ENCODE assay signal across 8 cellular contexts in genomic region chr17:81870978-81871386, GRCh38. TPM values are rescaled to one million over a fixed set of nuclear protein-coding genes. Genes with fewer than 3 reads are reported as not detected.
DNase-seq lines count a peak whose midpoint lies in the region; ATAC-seq, FAIRE-seq and TF ChIP-seq lines count a peak whose summit lies in the region.

TSS of gene ARHGDIA (minus strand) at chr17:81871337. CDS start at chr17:81869930, 1,407 bp downstream.

- peak within 1 kb of the TSS; percentile 89 for H3K9ac ChIP-seq in endothelial cell of umbilical vein (replicated peaks; ENCODE audit: extremely low read depth, insufficient read depth, low read length)

- H3K4me2 ChIP-seq in PC-9 (peak within 1 kb of the TSS; percentile 95), endothelial cell of umbilical vein (ENCODE audit: insufficient read depth, low read length) (peak within 1 kb of the TSS; percentile 79)

- BruUV-seq in Calu3 (replicated peaks; lab: Mats Ljungman, UMichigan) = no TSS peak
- BruUV-seq in PC-9 (replicated peaks; lab: Mats Ljungman, UMichigan) = no TSS peak
- no TSS peak for BruUV-seq in endothelial cell of umbilical vein (replicated peaks; lab: Mats Ljungman, UMichigan)

- dilution Hi-C loops in endothelial cell of umbilical vein (cut with MboI; ENCODE audit: extremely low pct_ligation_motif_present, low sequenced_read_pairs) = no loop called here

- H3K4me3 Mint-ChIP-seq in Calu3 (ENCODE audit: low read depth, unreplicated experiment) = peak within 1 kb of the TSS; percentile 75
- peak within 1 kb of the TSS; percentile 82 to 92 (median 88) for H3K4me3 Mint-ChIP-seq in naive thymus-derived CD4-positive, alpha-beta T cell

- H3K4me1 ChIP-seq in PC-9 (replicated peaks; ENCODE audit: insufficient read depth) (0 out of 2 replicates have a peak, but pooled peaks cover 14% of the 10 kb centered on the region), endothelial cell of umbilical vein (ENCODE audit: control insufficient read depth, extremely low read depth, insufficient read depth, low read length) (peaks cover 17% of the 10 kb centered on the region)
- peaks cover 25 to 28% of the 10 kb centered on the region in 2 donors for H3K4me1 ChIP-seq in naive thymus-derived CD4-positive, alpha-beta T cell (ENCODE audit: control insufficient read depth in 2 of 2, insufficient read depth in 2 of 2, low read length in 2 of 2)

- H3K36me3 Mint-ChIP-seq in Calu3 (ENCODE audit: insufficient read depth, unreplicated experiment) = peaks cover 78% of the 10 kb centered on the region
- peaks cover 0 to 16% (median 0%) of the 10 kb centered on the region in 5 donors for H3K36me3 Mint-ChIP-seq in naive thymus-derived CD4-positive, alpha-beta T cell

- TF ChIP-seq CTCF in Calu3 (IDR thresholded peaks at IDR 0.05; ENCODE audit: unreplicated experiment) (no peak), PC-9 (conservative IDR thresholded peaks at IDR 0.05) (no peak), endothelial cell of umbilical vein (IDR thresholded peaks at IDR 0.05; ENCODE audit: extremely low read depth in 1 of 2, insufficient read depth in 1 of 2, low read depth in 1 of 2, low read length in 2 of 2) (no peak)

- H3K9me2 ChIP-seq in PC-9 (ENCODE audit: insufficient read depth) = no peaks in the 10 kb centered on the region

- peak within 1 kb of the TSS; percentile 90 for H3K27ac Mint-ChIP-seq in Calu3 (ENCODE audit: unreplicated experiment)
- H3K27ac Mint-ChIP-seq in naive thymus-derived CD4-positive, alpha-beta T cell = peak within 1 kb of the TSS; percentile 89 to 97 (median 95)

- H3K36me3 ChIP-seq in PC-9 (ENCODE audit: low read depth) (no peaks in the 10 kb centered on the region), endothelial cell of umbilical vein (ENCODE audit: control insufficient read depth in 2 of 2, extremely low read depth in 1 of 2, insufficient read depth in 2 of 2, low read length in 2 of 2) (peaks cover 6 to 17% of the 10 kb centered on the region in 2 experiments)
- peaks cover 8 to 21% (median 12%) of the 10 kb centered on the region in 3 experiments for H3K36me3 ChIP-seq in naive thymus-derived CD4-positive, alpha-beta T cell (ENCODE audit: control insufficient read depth in 2 of 3, insufficient read depth in 3 of 3, low read length in 3 of 3)

- H3K27me3 Mint-ChIP-seq in Calu3 (ENCODE audit: unreplicated experiment) = no peaks in the 10 kb centered on the region
- no peaks in the 10 kb centered on the region for H3K27me3 Mint-ChIP-seq in naive thymus-derived CD4-positive, alpha-beta T cell

- H3K27ac ChIP-seq in PC-9 = peak within 1 kb of the TSS; percentile 87
- H3K27ac ChIP-seq in endothelial cell of umbilical vein (ENCODE audit: insufficient read depth, low read depth, low read length) = peak within 1 kb of the TSS; percentile 77
- H3K27ac ChIP-seq in naive thymus-derived CD4-positive, alpha-beta T cell (ENCODE audit: low read depth, low read length) = peak within 1 kb of the TSS; percentile 98

- H3K4me1 Mint-ChIP-seq in Calu3 (ENCODE audit: low read depth, unreplicated experiment) = peaks cover 12% of the 10 kb centered on the region
- peaks cover 11 to 43% (median 41%) of the 10 kb centered on the region in 7 donors for H3K4me1 Mint-ChIP-seq in naive thymus-derived CD4-positive, alpha-beta T cell

- H3K79me2 ChIP-seq in PC-9 (ENCODE audit: low read depth) (peaks cover 29% of the 10 kb centered on the region), endothelial cell of umbilical vein (ENCODE audit: control insufficient read depth, insufficient read depth, low read length) (peaks cover 25% of the 10 kb centered on the region)

- H3K9me1 ChIP-seq in endothelial cell of umbilical vein (replicated peaks; ENCODE audit: control insufficient read depth, extremely low read depth, insufficient read depth, low read length) = no peaks in the 10 kb centered on the region

- POLR2A ChIA-PET in PC-9 (lab: Charles Lee; ENCODE audit: unreplicated experiment) = interaction anchor here (0.5 kb wide), 1 partner anchor 511 kb away, joined by 11 read pairs; no protein-coding TSS in a partner anchor
- POLR2A ChIA-PET in endothelial cell of umbilical vein (lab: Charles Lee) = no interaction called here
- POLR2A ChIA-PET in naive thymus-derived CD4-positive, alpha-beta T cell (lab: Charles Lee) = interaction anchor here (0.7 to 4.5 kb wide), 9 partner anchors 8 to 356 kb away, joined by 3 to 62 read pairs (median 6); partner anchors contain the start of genes MCRIP1, P4HB and SIRT7

- H4K20me1 ChIP-seq in PC-9 (ENCODE audit: insufficient read depth) (peaks cover 17% of the 10 kb centered on the region), endothelial cell of umbilical vein (replicated peaks; ENCODE audit: control insufficient read depth, extremely low read depth, insufficient read depth, low read length) (no peaks in the 10 kb centered on the region)

- peak within 1 kb of the TSS; percentile 88 for H3K4me3 ChIP-seq in PC-9
- peak within 1 kb of the TSS; percentile 66 to 85 (median 77) for H3K4me3 ChIP-seq in endothelial cell of umbilical vein (replicated peaks in 1 of 3; ENCODE audit: insufficient read depth in 1 of 3, low read depth in 1 of 3, low read length in 3 of 3)
- H3K4me3 ChIP-seq in naive thymus-derived CD4-positive, alpha-beta T cell (ENCODE audit: low read length) = peak within 1 kb of the TSS; percentile 93

- H2AFZ ChIP-seq in PC-9 (peak within 1 kb of the TSS; percentile 77), endothelial cell of umbilical vein (ENCODE audit: low read depth, low read length) (peak within 1 kb of the TSS; percentile 10)

- H3F3A ChIP-seq in PC-9 (ENCODE audit: insufficient read depth, low read depth) = peaks cover 59% of the 10 kb centered on the region

- peak; percentile 82 for ATAC-seq in naive thymus-derived CD4-positive, alpha-beta T cell
- no peak for ATAC-seq in HG03342 (IDR thresholded peaks at IDR 0.05; ENCODE audit: unreplicated experiment)

- intact Hi-C loops in Calu3 (cut with micrococcal nuclease; ENCODE audit: unreplicated experiment) = no loop called here
- intact Hi-C loops in PC-9 (cut with micrococcal nuclease; ENCODE audit: unreplicated experiment) = loop anchor here (2.0 kb wide), 1 partner anchor 152 kb away; the partner anchor contains the start of genes CENPX and LRRC45
- intact Hi-C loops in endothelial cell of umbilical vein (cut with micrococcal nuclease) = loop anchor here (2.0 kb wide), 2 partner anchors 20 to 40 kb away; partner anchors contain the start of genes ALYREF, ANAPC11 and PCYT2
- intact Hi-C loops in naive thymus-derived CD4-positive, alpha-beta T cell (cut with micrococcal nuclease) = loop anchor here (1.0 to 5.0 kb wide), 7 partner anchors 10 to 152 kb away; partner anchors contain the start of genes ALYREF (in 2 of the 2), ANAPC11 (in 2 of the 2), MAFG (in 2 of the 2) and LRRC45 (in 1 of the 2)

- H3K9me3 ChIP-seq in PC-9 (ENCODE audit: insufficient read depth, low read depth) (no peaks in the 10 kb centered on the region), endothelial cell of umbilical vein (replicated peaks; ENCODE audit: control insufficient read depth, insufficient read depth, low read length) (no peaks in the 10 kb centered on the region)
- H3K9me3 ChIP-seq in naive thymus-derived CD4-positive, alpha-beta T cell (ENCODE audit: control insufficient read depth in 2 of 3, low read length in 3 of 3) = no peaks in the 10 kb centered on the region

- peak; percentile 75 for TF ChIP-seq POLR2A in endothelial cell of umbilical vein (IDR thresholded peaks at IDR 0.05; ENCODE audit: low read depth, low read length)

- no peaks in the 10 kb centered on the region for H3K27me3 ChIP-seq in PC-9 (ENCODE audit: insufficient read depth, low read depth)
- no peaks in the 10 kb centered on the region for H3K27me3 ChIP-seq in endothelial cell of umbilical vein (ENCODE audit: control insufficient read depth in 2 of 2, insufficient read depth in 2 of 2, low read length in 2 of 2)
- no peaks in the 10 kb centered on the region for H3K27me3 ChIP-seq in naive thymus-derived CD4-positive, alpha-beta T cell (ENCODE audit: control insufficient read depth in 2 of 2, insufficient read depth in 2 of 2, low read length in 2 of 2)

- FAIRE-seq in endothelial cell of umbilical vein (lab: Jason Lieb, UNC) = no peak

- DNase-seq in Calu3 = no peak
- DNase-seq in H4 (ENCODE audit: low spot score) = peak; percentile 87
- no peak for DNase-seq in PC-9
- no peak for DNase-seq in endothelial cell of umbilical vein (ENCODE audit: low read depth, low spot score)
- DNase-seq in naive thymus-derived CD4-positive, alpha-beta T cell = no peak
- no peak for DNase-seq in inferior parietal cortex (ENCODE audit: extremely low spot score)
- DNase-seq in Ammon's horn (ENCODE audit: low spot score) = no peak

- H3K9me3 Mint-ChIP-seq in Calu3 (ENCODE audit: low read depth, unreplicated experiment) = no peaks in the 10 kb centered on the region
- H3K9me3 Mint-ChIP-seq in naive thymus-derived CD4-positive, alpha-beta T cell = peaks cover 0 to 2% (median 0%) of the 10 kb centered on the region in 11 donors

- CTCF ChIA-PET in Calu3 (lab: Charles Lee) = no interaction called here
- CTCF ChIA-PET in PC-9 (lab: Charles Lee) = no interaction called here
- CTCF ChIA-PET in endothelial cell of umbilical vein (lab: Charles Lee) = interaction anchor here (1.2 to 3.0 kb wide), 4 partner anchors 16 to 151 kb away, joined by 3 to 16 read pairs (median 6); partner anchors contain the start of genes ALYREF, ANAPC11, CENPX and LRRC45
- CTCF ChIA-PET in naive thymus-derived CD4-positive, alpha-beta T cell (lab: Charles Lee) = no interaction called here

TF ChIP-seq in endothelial cell of umbilical vein, 7 proteins besides CTCF, POLR2A, EP300 and RAD21 (continues in another document):
- TF ChIP-seq MYC (IDR thresholded peaks at IDR 0.05; ENCODE audit: low read depth, low read length) (no peak), FOS (IDR thresholded peaks at IDR 0.05; ENCODE audit: borderline replicate concordance, insufficient read depth, low read length) (no peak), GATA2 (IDR thresholded peaks at IDR 0.05; ENCODE audit: insufficient read depth, insufficient read length, low read depth, low read length) (no peak), JUN (IDR thresholded peaks at IDR 0.05; ENCODE audit: borderline replicate concordance, insufficient read depth, insufficient read length, low read depth) (no peak)

RNA-seq across cellular contexts. Expression of gene ARHGDIA, which starts in this region (rescaled TPM):
- total RNA-seq in Calu3 (2022) = 273 and 288 TPM in 2 replicates
- total RNA-seq in H4 (2014; rRNA removed; shearing (Covaris generic)) = 78.2 and 78.9 TPM in 2 replicates
- total RNA-seq in PC-9 (2021) = 242 and 309 TPM in 2 replicates
- 617 and 645 TPM in 2 replicates for total RNA-seq in endothelial cell of umbilical vein
- polyA plus RNA-seq in endothelial cell of umbilical vein = 358 and 487 TPM in 2 replicates
- polyA plus RNA-seq in endothelial cell of umbilical vein (2011; cell fraction: cytosol; rRNA removed) = 204 and 238 TPM in 2 replicates
- polyA plus RNA-seq in endothelial cell of umbilical vein (2011; cell fraction: nucleus; rRNA removed) = 287 and 328 TPM in 2 replicates
- 413 and 718 TPM in 2 replicates for polyA plus RNA-seq in endothelial cell of umbilical vein (2012)
- polyA minus RNA-seq in endothelial cell of umbilical vein = 53.7 and 74.5 TPM in 2 replicates
- 92.8 TPM for polyA minus RNA-seq in endothelial cell of umbilical vein (2011; cell fraction: cytosol; rRNA and poly(A)+ RNA removed)
- 59.1 and 110 TPM in 2 replicates for polyA minus RNA-seq in endothelial cell of umbilical vein (2011; cell fraction: nucleus; rRNA and poly(A)+ RNA removed)
- 100 to 1,000 TPM; 308 to 671 (median 465) TPM for total RNA-seq in naive thymus-derived CD4-positive, alpha-beta T cell
- polyA plus RNA-seq in naive thymus-derived CD4-positive, alpha-beta T cell = 100 to 1,000 TPM in 1 of 2 donors, 10 to 100 TPM in 1; 66.5 to 140 TPM
